17 cellular contexts compared by ENCODE assay signal in genomic region chr12:13163868-13164267, GRCh38.
"Had no signal": no experiment of that assay in that cellular context is flagged by ENCODE, and none has a peak within 500 bp of the region (broad histone marks: within the 10 kb centered on the region; RNA-seq: fewer than 3 reads in every experiment).

No MANE protein-coding gene starts in this region.

- H3K27ac ChIP-seq: adrenal gland, esophagus muscularis mucosa, parathyroid adenoma, right atrium auricular region, spleen, transverse colon had no signal

- H3K36me3 ChIP-seq: adrenal gland, esophagus muscularis mucosa, right atrium auricular region, spleen, transverse colon had no signal

- H3K9me3 ChIP-seq: esophagus muscularis mucosa, right atrium auricular region, transverse colon had no signal

- H2AFZ ChIP-seq: parathyroid adenoma had no signal

- ATAC-seq: stimulated activated memory B cell treated with anti-CD40 and anti-IgM and Interleukin-4, amounts not matched to agents 10 μg/mL and 1 μg/mL and 100 μg/mL, for 72 hours had no signal

- H3K27me3 ChIP-seq: adrenal gland, esophagus muscularis mucosa, right atrium auricular region, spleen, transverse colon had no signal

- DNase-seq: activated CD4-positive, alpha-beta T cell treated with anti-CD3 and anti-CD28 coated beads, Interleukin-2, amount 50 U/mL, for 1 hour; activated naive CD4-positive, alpha-beta T cell treated with anti-CD3 and anti-CD28 coated beads, Interleukin-2, amount 10 ng/mL, durations not matched to agents 7 days and 5 days; adrenal gland; cerebellar nuclear complex; kidney glomerular epithelial cell; midbrain; spleen; stimulated activated CD4-positive, alpha-beta T cell treated with anti-CD3 and anti-CD28 coated beads, Interleukin-1b, Interleukin-23, amount 100 ng/mL, for 48 hours; substantia nigra; T-helper 2 cell; transverse colon had no signal

- H3K9ac ChIP-seq: parathyroid adenoma had no signal

- H3K27ac Mint-ChIP-seq: activated naive CD4-positive, alpha-beta T cell treated with anti-CD3 and anti-CD28 coated beads, Interleukin-2, amount 10 ng/mL, durations not matched to agents 7 days and 5 days; activated T-helper 2 cell treated with anti-CD3 and anti-CD28 coated beads, Interferon-gamma antibody, Interleukin-2, Interleukin-4, amounts not matched to agents 10 μg/mL and 5 μg/mL and 100 μg/mL, durations not matched to agents 14 hours and 24 hours and 36 hours; dendritic cell treated with granulocyte-macrophage colony-stimulating factor and Interleukin-4, amounts not matched to agents 40 ng/mL and 50 ng/mL, for 4 days; stimulated activated memory B cell treated with anti-CD40 and anti-IgM and Interleukin-4, amounts not matched to agents 10 μg/mL and 1 μg/mL and 100 μg/mL, for 72 hours had no signal

- H3K4me3 ChIP-seq: adrenal gland, esophagus muscularis mucosa, right atrium auricular region, spleen, transverse colon had no signal

- H3K36me3 Mint-ChIP-seq: stimulated activated memory B cell treated with anti-CD40 and anti-IgM and Interleukin-4, amounts not matched to agents 10 μg/mL and 1 μg/mL and 100 μg/mL, for 72 hours had no signal

- H3K4me3 Mint-ChIP-seq: activated naive CD4-positive, alpha-beta T cell treated with anti-CD3 and anti-CD28 coated beads, Interleukin-2, amount 10 ng/mL, durations not matched to agents 7 days and 5 days; dendritic cell treated with granulocyte-macrophage colony-stimulating factor and Interleukin-4, amounts not matched to agents 40 ng/mL and 50 ng/mL, for 4 days; stimulated activated memory B cell treated with anti-CD40 and anti-IgM and Interleukin-4, amounts not matched to agents 10 μg/mL and 1 μg/mL and 100 μg/mL, for 72 hours had no signal

- H3K27me3 Mint-ChIP-seq: dendritic cell treated with granulocyte-macrophage colony-stimulating factor and Interleukin-4, amounts not matched to agents 40 ng/mL and 50 ng/mL, for 4 days; stimulated activated memory B cell treated with anti-CD40 and anti-IgM and Interleukin-4, amounts not matched to agents 10 μg/mL and 1 μg/mL and 100 μg/mL, for 72 hours had no signal

- H3K79me2 ChIP-seq: parathyroid adenoma had no signal
